8 cellular contexts compared by ENCODE assay signal in the genomic region with DNA sequence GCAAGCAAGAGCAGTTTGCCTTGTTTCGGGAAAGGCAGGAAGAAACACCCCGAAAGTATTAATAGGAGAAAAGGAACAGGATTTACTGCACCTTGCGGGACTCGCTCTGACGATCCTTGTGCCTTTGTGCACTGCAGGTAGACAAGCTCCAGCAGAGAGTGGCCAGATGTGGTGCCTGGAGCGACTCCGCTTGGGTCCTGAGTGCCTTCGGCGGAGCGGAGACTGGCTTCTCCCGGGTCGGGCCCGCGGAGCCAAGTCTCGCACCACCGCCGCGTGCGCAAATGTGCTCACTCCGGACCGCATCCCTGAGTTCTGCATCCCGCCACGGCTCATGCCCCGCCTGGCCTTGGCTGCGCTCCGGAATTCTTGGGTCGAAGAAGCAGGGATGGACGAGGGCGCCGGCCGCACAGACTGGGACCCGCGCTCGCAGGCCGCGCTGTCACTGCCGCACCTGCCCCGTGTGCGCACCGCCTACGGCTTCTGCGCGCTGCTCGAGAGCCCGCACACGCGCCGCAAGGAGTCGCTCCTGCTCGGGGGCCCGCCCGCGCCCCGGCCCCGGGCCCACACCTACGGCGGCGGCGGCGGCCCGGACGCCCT. TPM values are rescaled to one million over a fixed set of nuclear protein-coding genes. Genes with fewer than 3 reads are reported as not detected.
DNase-seq lines count a peak whose midpoint lies in the region; ATAC-seq and TF ChIP-seq lines count a peak whose summit lies in the region.

No MANE protein-coding gene starts in this region.

- H4K20me1 ChIP-seq in BLaER1 treated with 17β-estradiol and CSF1 and Interleukin-3, amounts not matched to agents 10 nM and 100 nM, result peaks cover 0 to 26% (median 13%) of the 10 kb centered on the region in 11 experiments; a peak in 13 of 22 replicates

- DNase-seq in HAP-1 (ENCODE audit: low spot score in 2 of 2) (peak in 1 of 2 experiments; percentile 51), thoracic aorta (ENCODE audit: low spot score) (no peak), NCI-H1092 treated with DMSO at 0.1 percent for 48 hours (lab: John Stamatoyannopoulos, UW) (no peak), NCI-H1092 (lab: John Stamatoyannopoulos, UW) (no peak)
- peak in 2 of 3 donors; percentile 3 to 8 for DNase-seq in effector memory CD4-positive, alpha-beta T cell

- H3K9me3 ChIP-seq in BLaER1 treated with 17β-estradiol and CSF1 and Interleukin-3, amounts not matched to agents 10 nM and 100 nM (replicated peaks in 1 of 11), result peaks cover 0 to 4% (median 0%) of the 10 kb centered on the region in 11 experiments; a peak in 1 of 22 replicates
- H3K9me3 ChIP-seq in HAP-1 (no peaks in the 10 kb centered on the region), mononuclear cell (ENCODE audit: low read depth, low read length) (no peaks in the 10 kb centered on the region), thoracic aorta (no peaks in the 10 kb centered on the region)
- no peaks in the 10 kb centered on the region for H3K9me3 ChIP-seq in effector memory CD4-positive, alpha-beta T cell (ENCODE audit: control insufficient read depth, low read length)

- in situ Hi-C loops in HAP-1 (cut with MboI; ENCODE audit: low sequenced_read_pairs), result loop anchor here (10.0 kb wide), 1 partner anchor 203 kb away; no protein-coding TSS in a partner anchor

- no peak for ATAC-seq in thoracic aorta (ENCODE audit: insufficient number of reproducible peaks, low FRiP score, low read depth)

- no peaks in the 10 kb centered on the region for H3K36me3 ChIP-seq in BLaER1 treated with 17β-estradiol and CSF1 and Interleukin-3, amounts not matched to agents 10 nM and 100 nM
- H3K36me3 ChIP-seq in HAP-1 (replicated peaks) (no peaks in the 10 kb centered on the region), thoracic aorta (no peaks in the 10 kb centered on the region)
- H3K36me3 ChIP-seq in effector memory CD4-positive, alpha-beta T cell (ENCODE audit: control insufficient read depth, insufficient read depth, low read length), result no peaks in the 10 kb centered on the region

- H3K9ac ChIP-seq in BLaER1 treated with 17β-estradiol and CSF1 and Interleukin-3, amounts not matched to agents 10 nM and 100 nM, result peak overlapping the region in 3 of 11 experiments; percentile 62 to 80 (median 79); a peak in 5 of 22 replicates

- H3K4me2 ChIP-seq in BLaER1 treated with 17β-estradiol and CSF1 and Interleukin-3, amounts not matched to agents 10 nM and 100 nM, result peak overlapping the region; percentile 82 to 94 (median 89)

- H3K4me3 ChIP-seq in BLaER1 treated with 17β-estradiol and CSF1 and Interleukin-3, amounts not matched to agents 10 nM and 100 nM, result peak overlapping the region; percentile 53 to 72 (median 62)
- peak overlapping the region; percentile 20 for H3K4me3 ChIP-seq in HAP-1
- H3K4me3 ChIP-seq in WI38 (ENCODE audit: low read depth, low read length), result peak overlapping the region; percentile 5
- H3K4me3 ChIP-seq in effector memory CD4-positive, alpha-beta T cell (ENCODE audit: insufficient read depth, low read depth, low read length, poor library complexity, severe bottlenecking), result peak overlapping the region; percentile 66
- H3K4me3 ChIP-seq in mononuclear cell (ENCODE audit: low read length), result peak overlapping the region; percentile 24
- peak overlapping the region; percentile 79 for H3K4me3 ChIP-seq in thoracic aorta

- peaks cover 55 to 84% (median 76%) of the 10 kb centered on the region in 11 experiments for H3K27me3 ChIP-seq in BLaER1 treated with 17β-estradiol and CSF1 and Interleukin-3, amounts not matched to agents 10 nM and 100 nM
- H3K27me3 ChIP-seq in HAP-1 (ENCODE audit: low read depth), result peaks cover 4% of the 10 kb centered on the region
- no peaks in the 10 kb centered on the region for H3K27me3 ChIP-seq in effector memory CD4-positive, alpha-beta T cell (replicated peaks; ENCODE audit: control insufficient read depth, insufficient read depth, low read length, poor library complexity, severe bottlenecking)
- peaks cover 59% of the 10 kb centered on the region for H3K27me3 ChIP-seq in mononuclear cell (ENCODE audit: insufficient read depth, low read length)
- no peaks in the 10 kb centered on the region for H3K27me3 ChIP-seq in thoracic aorta (replicated peaks; ENCODE audit: insufficient read depth)

- H3K27ac ChIP-seq in BLaER1 treated with 17β-estradiol and CSF1 and Interleukin-3, amounts not matched to agents 10 nM and 100 nM, result peak overlapping the region in 1 of 11 experiments; percentile 72; a peak in 3 of 22 replicates
- no peak overlapping the region for H3K27ac ChIP-seq in effector memory CD4-positive, alpha-beta T cell (ENCODE audit: insufficient read depth, low read length, poor library complexity, severe bottlenecking)
- H3K27ac ChIP-seq in thoracic aorta, result no peak overlapping the region

- no peak for TF ChIP-seq CTCF in WI38 (IDR thresholded peaks at IDR 0.05; ENCODE audit: low read depth, low read length)
- TF ChIP-seq CTCF in thoracic aorta (IDR thresholded peaks at IDR 0.05), result no peak

- H3K4me1 ChIP-seq in BLaER1 treated with 17β-estradiol and CSF1 and Interleukin-3, amounts not matched to agents 10 nM and 100 nM, result peaks cover 18 to 40% (median 21%) of the 10 kb centered on the region in 10 experiments; a peak in 19 of 20 replicates
- H3K4me1 ChIP-seq in HAP-1 (peaks cover 22% of the 10 kb centered on the region), mononuclear cell (ENCODE audit: insufficient read depth, low read length) (peaks cover 25% of the 10 kb centered on the region), thoracic aorta (ENCODE audit: control insufficient read depth in 1 of 2, low read depth in 2 of 2) (peaks cover 4 to 5% of the 10 kb centered on the region in 2 donors)
- H3K4me1 ChIP-seq in effector memory CD4-positive, alpha-beta T cell (ENCODE audit: control insufficient read depth, insufficient read depth, low read length, poor library complexity, severe bottlenecking), result peaks cover 13% of the 10 kb centered on the region

RNA-seq across cellular contexts. Expression of a gene that starts 0.8 kb away (rescaled TPM):
- 0.21 TPM for total RNA-seq in mononuclear cell
- total RNA-seq in thoracic aorta, result 1 to 10 TPM in 1 of 2 donors, not detected in 1; 1.8 TPM

RNA-seq across cellular contexts. Expression of a gene that starts 7.3 kb away (rescaled TPM):
- 162 TPM for total RNA-seq in mononuclear cell
- 10 to 100 TPM; 93.3 to 99.0 TPM for total RNA-seq in thoracic aorta

Comparison
In these comparisons a context has a peak if more than half of its experiments do, and no peak if none do; other contexts are left out.
1. H3K4me3 ChIP-seq: peak in every context shown above with its lines; median percentile 79 in thoracic aorta; 66 in effector memory CD4-positive, alpha-beta T cell; 62 in BLaER1 treated with 17β-estradiol and CSF1 and Interleukin-3, amounts not matched to agents 10 nM and 100 nM; 24 in mononuclear cell; 20 in HAP-1; 5 in WI38.
2. DNase-seq: peak in effector memory CD4-positive, alpha-beta T cell (2 of 3); none in thoracic aorta (single experiment), NCI-H1092 treated with DMSO at 0.1 percent for 48 hours (single experiment) and NCI-H1092 (single experiment).